ENCODE assay signal across 1 cellular context in genomic region chr22:41935015-41935908, GRCh38.
TF ChIP-seq lines count a peak whose summit lies in the region.

No MANE protein-coding gene starts in this region.

TF ChIP-seq in HEK293, 187 proteins besides CTCF, POLR2A, EP300 and RAD21 (continued from another document):
- TF ChIP-seq HIC1 (tag by site-specific recombination; IDR thresholded peaks at IDR 0.05), result 0 out of 2 replicates have a peak, but pooled peaks have one; percentile 10
- TF ChIP-seq ZNF544 (tag by site-specific recombination; IDR thresholded peaks at IDR 0.05), result no peak
- no peak for TF ChIP-seq ZNF324 (tag by site-specific recombination; IDR thresholded peaks at IDR 0.05)
- no peak for TF ChIP-seq OVOL3 (tag by site-specific recombination; IDR thresholded peaks at IDR 0.05)
- peak; percentile 50; the same call in 1 of the 2 replicates for TF ChIP-seq ZIC2 (tag by site-specific recombination; IDR thresholded peaks at IDR 0.05)
- TF ChIP-seq GLIS1 (tag by site-specific recombination; IDR thresholded peaks at IDR 0.05), result 0 out of 2 replicates have a peak, but pooled peaks have one; percentile 5
- no peak for TF ChIP-seq ZNF426 (tag by site-specific recombination; IDR thresholded peaks at IDR 0.05)
- no peak for TF ChIP-seq ZNF366 (tag by site-specific recombination; conservative IDR thresholded peaks at IDR 0.05)
- no peak for TF ChIP-seq SP2 (tag by site-specific recombination; IDR thresholded peaks at IDR 0.05)
- TF ChIP-seq SP3 (tag by site-specific recombination; IDR thresholded peaks at IDR 0.05), result no peak
- no peak for TF ChIP-seq ZNF18 (tag by site-specific recombination; IDR thresholded peaks at IDR 0.05)
- no peak for TF ChIP-seq ZNF404 (tag by site-specific recombination; IDR thresholded peaks at IDR 0.05)
- no peak for TF ChIP-seq ZNF311 (tag by site-specific recombination; IDR thresholded peaks at IDR 0.05; ENCODE audit: borderline replicate concordance)
